8 cellular contexts compared by ENCODE assay signal in the genomic region with DNA sequence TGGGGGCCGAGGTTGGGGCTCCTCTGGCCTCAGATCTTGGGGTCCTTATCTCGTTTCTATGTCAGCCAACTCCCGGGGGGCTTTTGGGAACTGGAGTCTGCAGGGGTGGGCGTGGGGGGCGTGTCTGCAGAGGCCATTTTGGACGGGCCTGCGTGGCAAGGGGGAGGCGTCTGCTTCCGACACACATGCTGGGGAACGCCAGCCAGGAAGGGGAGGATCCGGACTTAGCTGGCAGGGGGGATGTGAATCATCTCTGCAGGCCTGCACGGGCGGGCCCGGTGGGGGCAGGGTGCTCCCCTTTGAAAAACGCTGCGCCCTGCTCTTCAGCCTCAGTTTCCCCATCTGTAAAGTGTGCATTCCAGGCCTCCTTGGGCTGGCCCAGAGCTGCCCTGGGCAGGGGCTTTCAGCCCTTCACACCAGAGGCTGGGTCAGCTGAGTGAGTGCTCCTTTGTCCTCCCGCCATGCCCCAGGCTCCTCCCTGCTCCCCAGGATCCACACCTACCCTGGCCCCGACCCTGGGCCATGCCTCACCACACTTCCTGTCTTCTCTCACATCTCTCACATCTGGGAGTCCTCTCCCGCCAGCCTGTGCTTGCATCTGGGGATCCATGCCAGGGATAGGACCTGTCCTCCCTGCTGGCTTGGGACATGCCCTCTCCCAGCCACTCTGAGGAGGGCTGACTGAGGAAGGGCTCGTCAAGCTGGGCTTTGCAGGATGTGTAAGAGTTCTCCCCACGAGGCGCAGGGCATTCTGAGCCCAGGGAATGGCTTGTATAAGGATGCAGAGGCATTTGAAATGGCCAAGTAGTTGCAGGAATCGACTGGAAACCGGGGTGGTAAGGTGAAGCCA. TPM values are rescaled to one million over a fixed set of nuclear protein-coding genes. Genes with fewer than 3 reads are reported as not detected.
DNase-seq lines count a peak whose midpoint lies in the region; ATAC-seq and TF ChIP-seq lines count a peak whose summit lies in the region.

No MANE protein-coding gene starts in this region.

- peak overlapping the region in 9 of 10 donors; percentile 63 to 86 (median 77) for H3K4me3 Mint-ChIP-seq in naive thymus-derived CD4-positive, alpha-beta T cell

- peaks cover 14 to 31% of the 10 kb centered on the region in 2 donors for H3K4me1 ChIP-seq in naive thymus-derived CD4-positive, alpha-beta T cell (ENCODE audit: control insufficient read depth in 2 of 2, insufficient read depth in 2 of 2, low read length in 2 of 2)

- no peak for TF ChIP-seq CTCF in GM10248 (IDR thresholded peaks at IDR 0.05; ENCODE audit: control extremely low read depth, extremely low read depth, low read depth, missing control alignments)
- TF ChIP-seq CTCF in epithelial cell of esophagus (IDR thresholded peaks at IDR 0.05; ENCODE audit: insufficient read depth, low read depth, low read length, missing control alignments): no peak

- H3K4me3 ChIP-seq in epithelial cell of esophagus (ENCODE audit: low read length): peak overlapping the region; percentile 75
- peak overlapping the region; percentile 25 for H3K4me3 ChIP-seq in naive thymus-derived CD4-positive, alpha-beta T cell (ENCODE audit: low read length)

- no peaks in the 10 kb centered on the region for H3K36me3 ChIP-seq in naive thymus-derived CD4-positive, alpha-beta T cell (ENCODE audit: control insufficient read depth in 2 of 3, insufficient read depth in 3 of 3, low read length in 3 of 3)

- H3K4me1 Mint-ChIP-seq in naive thymus-derived CD4-positive, alpha-beta T cell: peaks cover 15 to 25% (median 20%) of the 10 kb centered on the region in 7 donors

- peaks cover 0 to 12% of the 10 kb centered on the region in 2 donors for H3K27me3 ChIP-seq in naive thymus-derived CD4-positive, alpha-beta T cell (ENCODE audit: control insufficient read depth in 2 of 2, insufficient read depth in 2 of 2, low read length in 2 of 2)

- intact Hi-C loops in naive thymus-derived CD4-positive, alpha-beta T cell (cut with micrococcal nuclease): loop anchor here in 1 of 2 donors (2.0 kb wide), 1 partner anchor 47 kb away; no protein-coding TSS in a partner anchor

- POLR2A ChIA-PET in GM10248 (lab: Yijun Ruan, JAX): interaction anchor here (0.6 to 2.1 kb wide), 10 partner anchors 16 to 105 kb away, joined by 3 to 9 read pairs (median 4); no protein-coding TSS in a partner anchor
- POLR2A ChIA-PET in naive thymus-derived CD4-positive, alpha-beta T cell (lab: Charles Lee): no interaction called here

- DNase-seq in GM10248 (ENCODE audit: extremely low spot score): peak; percentile 80
- peak; percentile 77 for DNase-seq in NCI-H2227 (lab: John Stamatoyannopoulos, UW; ENCODE audit: unreplicated experiment)
- DNase-seq in activated CD8-positive, alpha-beta memory T cell treated with anti-CD3 and anti-CD28 coated beads, Interleukin-2, amount 50 U/mL, for 24 hours (ENCODE audit: extremely low read depth): peak; percentile 58
- peak; percentile 96 for DNase-seq in epithelial cell of esophagus (ENCODE audit: low read depth)
- DNase-seq in naive thymus-derived CD4-positive, alpha-beta T cell: peak in 5 of 9 donors; percentile 16 to 76 (median 33)
- DNase-seq in stimulated activated naive CD4-positive, alpha-beta T cell treated with Interleukin-2 at 50 U/mL for 16 hours (lab: John Stamatoyannopoulos, UW): peak; percentile 67
- DNase-seq in DMS114 treated with DMSO at 0.1 percent for 48 hours (lab: John Stamatoyannopoulos, UW; ENCODE audit: unreplicated experiment): no peak
- DNase-seq in NCI-H82 treated with DMSO at 0.1 percent for 48 hours (lab: John Stamatoyannopoulos, UW; ENCODE audit: unreplicated experiment): no peak

- peak overlapping the region in 2 of 9 donors; percentile 43 to 88 for H3K27ac Mint-ChIP-seq in naive thymus-derived CD4-positive, alpha-beta T cell

- H3K27me3 Mint-ChIP-seq in naive thymus-derived CD4-positive, alpha-beta T cell: peaks cover 16 to 25% (median 21%) of the 10 kb centered on the region in 5 donors

- H3K9me3 ChIP-seq in naive thymus-derived CD4-positive, alpha-beta T cell (ENCODE audit: control insufficient read depth in 2 of 3, low read length in 3 of 3): no peaks in the 10 kb centered on the region

- no peaks in the 10 kb centered on the region for H3K36me3 Mint-ChIP-seq in naive thymus-derived CD4-positive, alpha-beta T cell

- ATAC-seq in naive thymus-derived CD4-positive, alpha-beta T cell: peak; percentile 58

- CTCF ChIA-PET in GM10248 (lab: Yijun Ruan, JAX): interaction anchor here (1.4 to 1.8 kb wide), 4 partner anchors 86 to 185 kb away, joined by 3 to 4 read pairs (median 4); a partner anchor contains a TSS
- CTCF ChIA-PET in naive thymus-derived CD4-positive, alpha-beta T cell (lab: Charles Lee): no interaction called here

- no peaks in the 10 kb centered on the region for H3K9me3 Mint-ChIP-seq in naive thymus-derived CD4-positive, alpha-beta T cell

- no peak overlapping the region for H3K27ac ChIP-seq in naive thymus-derived CD4-positive, alpha-beta T cell (ENCODE audit: low read depth, low read length)

RNA-seq across cellular contexts. Expression of a gene that starts 3.7 kb away (rescaled TPM):
- total RNA-seq in naive thymus-derived CD4-positive, alpha-beta T cell: 10 to 100 TPM in 1 of 5 experiments, 1 to 10 TPM in 4; 1.1 to 22.6 (median 6.2) TPM
- under 1 TPM in 1 of 2 donors, not detected in 1; 0.09 TPM for polyA plus RNA-seq in naive thymus-derived CD4-positive, alpha-beta T cell

Comparison
In these comparisons a context has a peak if more than half of its experiments do, and no peak if none do; other contexts are left out.
1. DNase-seq: peak in GM10248 (single experiment), NCI-H2227 (single experiment), activated CD8-positive, alpha-beta memory T cell treated with anti-CD3 and anti-CD28 coated beads, Interleukin-2, amount 50 U/mL, for 24 hours (single experiment), epithelial cell of esophagus (single experiment), naive thymus-derived CD4-positive, alpha-beta T cell (5 of 9) and stimulated activated naive CD4-positive, alpha-beta T cell treated with Interleukin-2 at 50 U/mL for 16 hours (single experiment); none in DMS114 treated with DMSO at 0.1 percent for 48 hours (single experiment) and NCI-H82 treated with DMSO at 0.1 percent for 48 hours (single experiment).